Comparison of ENCODE assay signal across 15 cellular contexts in genomic region chr9:76463211-76463610, GRCh38. TPM values are rescaled to one million over a fixed set of nuclear protein-coding genes. Genes with fewer than 3 reads are reported as not detected.
A peak's percentile ranks its signal among the peaks of the same experiment; 100 is the strongest.
DNase-seq lines count a peak whose midpoint lies in the region; ATAC-seq lines count a peak whose summit lies in the region.
"Had no signal": no experiment of that assay in that cellular context is flagged by ENCODE, and none has a peak within 500 bp of the region (broad histone marks: within the 10 kb centered on the region; RNA-seq: fewer than 3 reads in every experiment).

No MANE protein-coding gene starts in this region.

- H3K27me3 ChIP-seq in BLaER1, result peaks cover 5% of the 10 kb centered on the region; the same call in 1 of the 2 replicates
- H3K27me3 ChIP-seq: suprapubic skin had no signal

- no peak overlapping the region for H3K27ac ChIP-seq in BLaER1
- H3K27ac ChIP-seq: suprapubic skin had no signal

- H3K4me1 ChIP-seq in BLaER1, result peaks cover 34% of the 10 kb centered on the region

- peak; percentile 39 for ATAC-seq in GM19328 (IDR thresholded peaks at IDR 0.05; ENCODE audit: unreplicated experiment)
- peak; percentile 34 for ATAC-seq in HG02840 (IDR thresholded peaks at IDR 0.05; ENCODE audit: low FRiP score, unreplicated experiment)
- peak; percentile 39 for ATAC-seq in HG03565 (IDR thresholded peaks at IDR 0.05; ENCODE audit: unreplicated experiment)
- ATAC-seq: activated CD4-positive, alpha-beta T cell treated with anti-CD3 and anti-CD28 coated beads for 36 hours; left lobe of liver had no signal

- no peak overlapping the region for H3K4me3 ChIP-seq in BLaER1
- H3K4me3 ChIP-seq: suprapubic skin had no signal

- H3K9ac ChIP-seq in BLaER1, result no peak overlapping the region

- DNase-seq in A172 (ENCODE audit: low spot score) (no peak), NCI-H2107 (lab: John Stamatoyannopoulos, UW) (no peak)
- no peak for DNase-seq in activated T-cell treated with anti-CD3 and anti-CD28 coated beads, Interleukin-2, amount 50 U/mL, for 1 hour
- no peak for DNase-seq in activated CD4-positive, alpha-beta T cell treated with anti-CD3 and anti-CD28 coated beads, Interleukin-2, amount 50 U/mL, for 1 hour
- DNase-seq: activated CD4-positive, alpha-beta T cell treated with anti-CD3 and anti-CD28 coated beads for 36 hours; activated gamma-delta T cell treated with Interleukin-2 at 50 U/mL for 16 hours; IMR-90; posterior cingulate gyrus had no signal

- H3K4me2 ChIP-seq in BLaER1, result peak overlapping the region; percentile 36; the same call in 1 of the 2 replicates

- H3K36me3 ChIP-seq in BLaER1, result no peaks in the 10 kb centered on the region
- H3K36me3 ChIP-seq: suprapubic skin had no signal

- H3K9me3 ChIP-seq in BLaER1, result no peaks in the 10 kb centered on the region
- H3K9me3 ChIP-seq: suprapubic skin had no signal

- H4K20me1 ChIP-seq in BLaER1, result peaks cover 62% of the 10 kb centered on the region

RNA-seq across cellular contexts. Expression of gene GCNT1, which starts 4.2 kb away (rescaled TPM):
- 1.6 and 2.7 TPM in 2 replicates for total RNA-seq in A172 (2014; rRNA removed; shearing (Covaris generic))
- total RNA-seq: A673 had no signal
